In genomic region chr1:110030687-110031086, GRCh38 we compare ENCODE assay signal across 9 cellular contexts. TPM values are rescaled to one million over a fixed set of nuclear protein-coding genes. Genes with fewer than 3 reads are reported as not detected.
DNase-seq lines count a peak whose midpoint lies in the region; ATAC-seq and TF ChIP-seq lines count a peak whose summit lies in the region.
"Not testable (repeated sequence)": the region's sequence is repeated elsewhere in the genome, so short reads cannot be mapped to it uniquely, and the experiment has no call there.
"Had no signal": no experiment of that assay in that cellular context is flagged by ENCODE, and none has a peak within 500 bp of the region (broad histone marks: within the 10 kb centered on the region; RNA-seq: fewer than 3 reads in every experiment).

No MANE protein-coding gene starts in this region.

- H3K79me1 ChIP-seq in IMR-90 (ENCODE audit: low read depth in 1 of 2, low read length in 2 of 2) = not testable (repeated sequence)

- peak overlapping the region; percentile 5 for H2AFZ ChIP-seq in IMR-90 (replicated peaks; ENCODE audit: low read length, poor library complexity)

- CTCF ChIA-PET in IMR-90 (lab: Yijun Ruan, JAX) = interaction anchor here (1.5 kb wide), 1 partner anchor 10 kb away, joined by 3 read pairs; no protein-coding TSS in a partner anchor

- H3K14ac ChIP-seq in IMR-90 (replicated peaks; ENCODE audit: low read depth, low read length) = peak overlapping the region; percentile 68; the same call in 1 of the 2 replicates

- TF ChIP-seq RAD21 in IMR-90 (IDR thresholded peaks at IDR 0.05; ENCODE audit: low read length) = not testable (repeated sequence)

- not testable (repeated sequence) for H3K27me3 Mint-ChIP-seq in T-helper 17 cell; neural crest cell (ENCODE audit: low read depth)

- not testable (repeated sequence) for ATAC-seq in IMR-90 (ENCODE audit: low read depth); T-helper 17 cell; activated naive CD4-positive, alpha-beta T cell treated with anti-CD3 and anti-CD28 coated beads, Interleukin-2, amount 50 U/mL, for 72 hours

- H3K9me1 ChIP-seq in IMR-90 (ENCODE audit: insufficient read depth, low read length) = not testable (repeated sequence)

- not testable (repeated sequence) for H2AK9ac ChIP-seq in IMR-90 (replicated peaks; ENCODE audit: low read depth, low read length, poor library complexity)

- POLR2A ChIA-PET in IMR-90 (lab: Charles Lee; ENCODE audit: unreplicated experiment) = not testable (repeated sequence)

- H3K4me3 Mint-ChIP-seq in T-helper 17 cell (peak overlapping the region; percentile 87), neural crest cell (peak overlapping the region; percentile 56)

- not testable (repeated sequence) for H3K9ac ChIP-seq in IMR-90 (ENCODE audit: low read depth, low read length)

- not testable (repeated sequence) for H3K4me3 ChIP-seq in IMR-90 (ENCODE audit: insufficient read depth, low read depth, low read length)
- H3K4me3 ChIP-seq in fibroblast of villous mesenchyme (ENCODE audit: low read depth, low read length) = peak overlapping the region; percentile 28

- not testable (repeated sequence) for DNase-seq in IMR-90; T-helper 17 cell; activated naive CD4-positive, alpha-beta T cell treated with anti-CD3 and anti-CD28 coated beads, Interleukin-2, amount 50 U/mL, for 72 hours (ENCODE audit: low spot score in 2 of 2); fibroblast of villous mesenchyme (ENCODE audit: low read depth); neural crest cell (ENCODE audit: low read depth, low spot score)

- not testable (repeated sequence) for TF ChIP-seq CTCF in IMR-90 (conservative IDR thresholded peaks at IDR 0.05; ENCODE audit: low read depth, low read length); fibroblast of villous mesenchyme (IDR thresholded peaks at IDR 0.05; ENCODE audit: insufficient read depth, low read depth, low read length); neural crest cell (conservative IDR thresholded peaks at IDR 0.05)

- not testable (repeated sequence) for H3K56ac ChIP-seq in IMR-90 (ENCODE audit: extremely low read depth, insufficient read depth, low read length)

- not testable (repeated sequence) for H3K27ac ChIP-seq in IMR-90 (ENCODE audit: insufficient read depth, low read length)

- not testable (repeated sequence) for H4K20me1 ChIP-seq in IMR-90 (ENCODE audit: insufficient read depth, low read length)

- H2BK15ac ChIP-seq in IMR-90 (ENCODE audit: low read depth, low read length) = not testable (repeated sequence)

- H3K36me3 ChIP-seq in IMR-90 (ENCODE audit: control insufficient read depth, insufficient read depth, low read length) = not testable (repeated sequence)

- H2BK120ac ChIP-seq in IMR-90 (ENCODE audit: low read depth, low read length) = not testable (repeated sequence)

- H3K4me1 Mint-ChIP-seq in T-helper 17 cell (peaks cover 31% of the 10 kb centered on the region), neural crest cell (peaks cover 41% of the 10 kb centered on the region)

- H3K4ac ChIP-seq in IMR-90 (ENCODE audit: low read depth, low read length) = not testable (repeated sequence)

- H3K27ac Mint-ChIP-seq in T-helper 17 cell = peak overlapping the region; percentile 96
- peak overlapping the region; percentile 89 to 90 for H3K27ac Mint-ChIP-seq in activated naive CD4-positive, alpha-beta T cell treated with anti-CD3 and anti-CD28 coated beads, Interleukin-2, amount 50 U/mL, for 72 hours
- H3K27ac Mint-ChIP-seq in neural crest cell (ENCODE audit: unreplicated experiment) = not testable (repeated sequence)

- dilution Hi-C loops in IMR-90 (cut with HindIII; ENCODE audit: low sequenced_read_pairs, unreplicated experiment) = not testable (repeated sequence)

- H3K4me2 ChIP-seq in IMR-90 (ENCODE audit: low read depth, low read length) = peak overlapping the region; percentile 70; the same call in 1 of the 2 replicates

- not testable (repeated sequence) for H2BK5ac ChIP-seq in IMR-90 (ENCODE audit: low read depth, low read length, poor library complexity, severe bottlenecking)

- in situ Hi-C loops in IMR-90 (cut with MboI; ENCODE audit: low sequenced_read_pairs) = not testable (repeated sequence)

- H3K23ac ChIP-seq in IMR-90 (ENCODE audit: low read depth, low read length) = not testable (repeated sequence)

- BruUV-seq in IMR-90 (replicated peaks; lab: Mats Ljungman, UMichigan) = not testable (repeated sequence)

- not testable (repeated sequence) for H2BK20ac ChIP-seq in IMR-90 (ENCODE audit: low read depth, low read length)

- H4K5ac ChIP-seq in IMR-90 (ENCODE audit: low read depth, low read length) = not testable (repeated sequence)

- intact Hi-C loops in IMR-90 (cut with micrococcal nuclease) = loop anchor here (5.0 kb wide), 1 partner anchor 432 kb away; no protein-coding TSS in a partner anchor

- H4K91ac ChIP-seq in IMR-90 (ENCODE audit: insufficient read depth, low read depth, low read length) = not testable (repeated sequence)

- H3K36me3 Mint-ChIP-seq in T-helper 17 cell (ENCODE audit: low read depth); activated naive CD4-positive, alpha-beta T cell treated with anti-CD3 and anti-CD28 coated beads, Interleukin-2, amount 50 U/mL, for 72 hours; neural crest cell (ENCODE audit: low read depth): not testable (repeated sequence)

- not testable (repeated sequence) for TF ChIP-seq POLR2A in IMR-90 (IDR thresholded peaks at IDR 0.05; ENCODE audit: low read depth, low read length)

- H3K4me1 ChIP-seq in IMR-90 (ENCODE audit: control insufficient read depth, insufficient read depth, low read length) = not testable (repeated sequence)

- peak overlapping the region in 1 of 2 experiments; percentile 83; a peak in 2 of 4 replicates for H4K8ac ChIP-seq in IMR-90 (ENCODE audit: low read depth in 2 of 2, low read length in 2 of 2)

- WGBS in IMR-90 (ENCODE audit: extremely low coverage in 2 of 2, insufficient read length in 1 of 2), 2 experiments = no CpG with 5 or more reads among the region's 4 CpGs

- H3K9me3 Mint-ChIP-seq in activated naive CD4-positive, alpha-beta T cell treated with anti-CD3 and anti-CD28 coated beads, Interleukin-2, amount 50 U/mL, for 72 hours = peaks cover 8 to 13% of the 10 kb centered on the region in 2 donors
- not testable (repeated sequence) for H3K9me3 Mint-ChIP-seq in neural crest cell

- H2AK5ac ChIP-seq in IMR-90 (ENCODE audit: low read depth, low read length) = not testable (repeated sequence)

- not testable (repeated sequence) for H3K27me3 ChIP-seq in IMR-90 (ENCODE audit: control insufficient read depth, insufficient read depth, low read length)

- H3K18ac ChIP-seq in IMR-90 (ENCODE audit: low read depth, low read length) = not testable (repeated sequence)

- not testable (repeated sequence) for H3K9me3 ChIP-seq in IMR-90 (ENCODE audit: control insufficient read depth, insufficient read depth, low read length); T-helper 17 cell (ENCODE audit: control insufficient read depth, low read length, poor library complexity, severe bottlenecking)

RNA-seq across cellular contexts. Expression of gene STRIP1, which starts 3.7 kb away (rescaled TPM):
- total RNA-seq in IMR-90 (2012; rRNA removed) = 31.4 and 33.5 TPM in 2 replicates
- polyA plus RNA-seq in IMR-90 (2012; rRNA removed) = 28.6 and 30.4 TPM in 2 replicates
- 13.7 and 17.1 TPM in 2 replicates for polyA plus RNA-seq in IMR-90 (2012; cell fraction: cytosol; rRNA removed)
- polyA plus RNA-seq in IMR-90 (2012; cell fraction: nucleus; rRNA removed; ENCODE audit: low replicate concordance) = 82.7 and 95.7 TPM in 2 replicates
- 10 to 100 TPM; 70.1 to 86.8 TPM for total RNA-seq in T-helper 17 cell
- 10 to 100 TPM; 26.5 to 39.8 TPM for total RNA-seq in activated naive CD4-positive, alpha-beta T cell treated with anti-CD3 and anti-CD28 coated beads, Interleukin-2, amount 50 U/mL, for 72 hours
- 48.3 and 52.2 TPM in 2 replicates for total RNA-seq in fibroblast of villous mesenchyme
- 69.1 and 71.0 TPM in 2 replicates for total RNA-seq in neural crest cell

RNA-seq across cellular contexts. Expression of gene ALX3, which starts 39.8 kb away (rescaled TPM):
- not detected in 2 replicates for total RNA-seq in IMR-90 (2012; rRNA removed)
- not detected in 2 replicates for polyA plus RNA-seq in IMR-90 (2012; rRNA removed)
- not detected in 2 replicates for polyA plus RNA-seq in IMR-90 (2012; cell fraction: cytosol; rRNA removed)
- not detected in 2 replicates for polyA plus RNA-seq in IMR-90 (2012; cell fraction: nucleus; rRNA removed; ENCODE audit: low replicate concordance)
- total RNA-seq in T-helper 17 cell = not detected
- total RNA-seq in activated naive CD4-positive, alpha-beta T cell treated with anti-CD3 and anti-CD28 coated beads, Interleukin-2, amount 50 U/mL, for 72 hours = not detected
- not detected in 2 replicates for total RNA-seq in fibroblast of villous mesenchyme
- 0.21 TPM in 1 of 2 replicates, not detected in the other for total RNA-seq in neural crest cell
- total RNA-seq: aorta, colonic mucosa, Daoy, posterior vena cava had no signal
- polyA plus RNA-seq: aorta had no signal

RNA-seq across cellular contexts. Expression of gene AHCYL1, which starts 46.1 kb away (rescaled TPM):
- total RNA-seq in IMR-90 (2012; rRNA removed) (73.9 and 76.0 TPM in 2 replicates), T-helper 17 cell (10 to 100 TPM; 16.5 to 21.3 TPM), fibroblast of villous mesenchyme (49.0 and 66.9 TPM in 2 replicates), neural crest cell (90.1 and 94.0 TPM in 2 replicates)
- polyA plus RNA-seq in IMR-90 (2012; rRNA removed) = 63.9 and 75.1 TPM in 2 replicates
- 25.3 and 33.6 TPM in 2 replicates for polyA plus RNA-seq in IMR-90 (2012; cell fraction: cytosol; rRNA removed)
- 45.6 and 132 TPM in 2 replicates for polyA plus RNA-seq in IMR-90 (2012; cell fraction: nucleus; rRNA removed; ENCODE audit: low replicate concordance)
- 100 to 1,000 TPM in 1 of 2 donors, 10 to 100 TPM in 1; 78.8 to 112 TPM for total RNA-seq in activated naive CD4-positive, alpha-beta T cell treated with anti-CD3 and anti-CD28 coated beads, Interleukin-2, amount 50 U/mL, for 72 hours
